In the genomic region with DNA sequence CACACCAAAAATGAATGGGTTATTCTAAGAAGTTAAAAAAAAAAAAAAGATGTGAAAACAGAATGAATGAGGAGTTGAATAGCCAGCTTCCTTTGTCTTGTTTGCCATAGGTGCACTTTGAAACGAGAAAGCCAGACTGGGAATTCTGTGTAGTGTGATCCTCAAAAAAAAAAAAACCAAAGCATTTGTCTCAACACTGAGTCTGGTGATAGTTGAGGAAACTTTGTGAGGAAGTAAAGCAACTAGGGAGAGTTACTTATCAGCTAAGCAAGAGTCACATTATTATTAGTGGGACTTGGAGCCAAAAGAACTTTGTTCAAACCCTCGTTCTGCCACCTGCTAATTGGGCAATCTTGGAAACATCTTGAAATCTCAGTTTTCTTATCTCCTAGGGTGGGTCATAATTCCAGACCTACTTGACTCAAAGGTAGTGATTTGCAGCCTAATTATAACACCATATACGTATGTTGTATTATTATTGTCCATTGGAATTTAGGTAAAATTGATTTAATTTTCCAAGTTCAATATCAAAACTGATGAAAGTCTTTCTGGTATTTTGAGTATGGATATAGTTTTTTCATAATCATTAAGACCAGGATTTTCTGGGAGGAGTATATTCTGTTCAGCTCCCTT, we compare ENCODE assay signal across 23 cellular contexts.
"Had no signal": no experiment of that assay in that cellular context is flagged by ENCODE, and none has a peak within 500 bp of the region (broad histone marks: within the 10 kb centered on the region; RNA-seq: fewer than 3 reads in every experiment).

No MANE protein-coding gene starts in this region.

- H3K4me3 ChIP-seq: esophagus squamous epithelium, gastroesophageal sphincter, left ventricle myocardium inferior, lower lobe of right lung, psoas muscle, right lobe of liver, spleen, tibial artery, upper lobe of right lung, vagina had no signal

- H3K27ac Mint-ChIP-seq: nephron; stimulated activated memory B cell treated with anti-CD40 and anti-IgM and Interleukin-4, amounts not matched to agents 10 μg/mL and 1 μg/mL and 100 μg/mL, for 72 hours; stimulated activated naive CD8-positive, alpha-beta T cell treated with anti-CD3 and anti-CD28 coated beads, Interleukin-15, Interleukin-2, amounts not matched to agents 100 ng/mL and 50 ng/mL, for 24 hours had no signal

- DNase-seq: effector memory CD8-positive, alpha-beta T cell; esophagus squamous epithelium; foreskin fibroblast; left ventricle myocardium inferior; lower lobe of right lung; midbrain; naive B cell; occipital lobe; psoas muscle; retina; right lobe of liver; spleen; stimulated activated CD4-positive, alpha-beta T cell treated with anti-CD3 and anti-CD28 coated beads, Interleukin-15, amount 100 ng/mL, for 24 hours; stimulated activated CD4-positive, alpha-beta T cell treated with anti-CD3 and anti-CD28 coated beads, Interleukin-1b, Interleukin-23, amount 100 ng/mL, for 48 hours; stimulated activated CD4-positive, alpha-beta T cell treated with anti-CD3 and anti-CD28 coated beads, Interleukin-4, amount 100 ng/mL, for 24 hours; tibial artery; upper lobe of right lung had no signal

- ATAC-seq: effector memory CD8-positive, alpha-beta T cell; gastroesophageal sphincter; psoas muscle; stimulated activated memory B cell treated with anti-CD40 and anti-IgM and Interleukin-4, amounts not matched to agents 10 μg/mL and 1 μg/mL and 100 μg/mL, for 72 hours; upper lobe of right lung had no signal

- H3K27me3 Mint-ChIP-seq: effector memory CD8-positive, alpha-beta T cell; memory B cell; naive B cell; stimulated activated memory B cell treated with anti-CD40 and anti-IgM and Interleukin-4, amounts not matched to agents 10 μg/mL and 1 μg/mL and 100 μg/mL, for 72 hours; stimulated activated naive CD8-positive, alpha-beta T cell treated with anti-CD3 and anti-CD28 coated beads, Interleukin-15, Interleukin-2, amounts not matched to agents 100 ng/mL and 50 ng/mL, for 24 hours had no signal

- H3K9me3 ChIP-seq: esophagus squamous epithelium, gastroesophageal sphincter, left ventricle myocardium inferior, lower lobe of right lung, psoas muscle, right lobe of liver, spleen, tibial artery, upper lobe of right lung, vagina had no signal

- H3K27ac ChIP-seq: esophagus squamous epithelium, gastroesophageal sphincter, left ventricle myocardium inferior, lower lobe of right lung, psoas muscle, right lobe of liver, spleen, tibial artery, upper lobe of right lung, vagina had no signal

- H3K27me3 ChIP-seq: esophagus squamous epithelium, gastroesophageal sphincter, right lobe of liver, spleen, tibial artery, upper lobe of right lung, vagina had no signal

- H3K36me3 ChIP-seq: left ventricle myocardium inferior, right lobe of liver, vagina had no signal

- H3K4me3 Mint-ChIP-seq: effector memory CD8-positive, alpha-beta T cell; memory B cell; naive B cell; nephron; stimulated activated memory B cell treated with anti-CD40 and anti-IgM and Interleukin-4, amounts not matched to agents 10 μg/mL and 1 μg/mL and 100 μg/mL, for 72 hours; stimulated activated naive CD8-positive, alpha-beta T cell treated with anti-CD3 and anti-CD28 coated beads, Interleukin-15, Interleukin-2, amounts not matched to agents 100 ng/mL and 50 ng/mL, for 24 hours had no signal

- H3K4me1 ChIP-seq: esophagus squamous epithelium, gastroesophageal sphincter, psoas muscle, tibial artery, upper lobe of right lung, vagina had no signal

- H3K9me3 Mint-ChIP-seq: effector memory CD8-positive, alpha-beta T cell; memory B cell; naive B cell; nephron; stimulated activated memory B cell treated with anti-CD40 and anti-IgM and Interleukin-4, amounts not matched to agents 10 μg/mL and 1 μg/mL and 100 μg/mL, for 72 hours; stimulated activated naive CD8-positive, alpha-beta T cell treated with anti-CD3 and anti-CD28 coated beads, Interleukin-15, Interleukin-2, amounts not matched to agents 100 ng/mL and 50 ng/mL, for 24 hours had no signal
